Comparison of ENCODE assay signal across 1 cellular context in the genomic region with DNA sequence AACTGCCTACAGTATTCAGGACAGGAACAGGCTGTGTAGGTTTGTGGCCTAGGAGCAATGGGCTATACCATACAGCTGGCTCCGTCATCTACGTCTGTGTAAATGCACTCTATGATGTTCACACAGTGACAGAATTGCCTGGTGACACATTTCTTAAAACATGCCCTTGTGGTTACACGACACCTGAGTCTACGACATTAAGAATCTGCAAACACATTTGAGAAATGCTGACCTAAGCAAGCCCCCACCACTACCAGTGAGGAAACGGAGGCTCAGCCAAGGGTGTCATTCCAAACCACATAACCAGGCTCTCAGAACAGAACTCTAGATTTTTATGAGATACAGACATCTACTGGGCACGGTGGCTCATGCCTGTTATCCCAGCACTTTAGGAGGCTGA.
TF ChIP-seq lines count a peak whose summit lies in the region.

No MANE protein-coding gene starts in this region.

TF ChIP-seq in WTC11, 78 proteins besides CTCF, POLR2A, EP300 and RAD21 (continued from another document):
- TF ChIP-seq, protein P1, sequence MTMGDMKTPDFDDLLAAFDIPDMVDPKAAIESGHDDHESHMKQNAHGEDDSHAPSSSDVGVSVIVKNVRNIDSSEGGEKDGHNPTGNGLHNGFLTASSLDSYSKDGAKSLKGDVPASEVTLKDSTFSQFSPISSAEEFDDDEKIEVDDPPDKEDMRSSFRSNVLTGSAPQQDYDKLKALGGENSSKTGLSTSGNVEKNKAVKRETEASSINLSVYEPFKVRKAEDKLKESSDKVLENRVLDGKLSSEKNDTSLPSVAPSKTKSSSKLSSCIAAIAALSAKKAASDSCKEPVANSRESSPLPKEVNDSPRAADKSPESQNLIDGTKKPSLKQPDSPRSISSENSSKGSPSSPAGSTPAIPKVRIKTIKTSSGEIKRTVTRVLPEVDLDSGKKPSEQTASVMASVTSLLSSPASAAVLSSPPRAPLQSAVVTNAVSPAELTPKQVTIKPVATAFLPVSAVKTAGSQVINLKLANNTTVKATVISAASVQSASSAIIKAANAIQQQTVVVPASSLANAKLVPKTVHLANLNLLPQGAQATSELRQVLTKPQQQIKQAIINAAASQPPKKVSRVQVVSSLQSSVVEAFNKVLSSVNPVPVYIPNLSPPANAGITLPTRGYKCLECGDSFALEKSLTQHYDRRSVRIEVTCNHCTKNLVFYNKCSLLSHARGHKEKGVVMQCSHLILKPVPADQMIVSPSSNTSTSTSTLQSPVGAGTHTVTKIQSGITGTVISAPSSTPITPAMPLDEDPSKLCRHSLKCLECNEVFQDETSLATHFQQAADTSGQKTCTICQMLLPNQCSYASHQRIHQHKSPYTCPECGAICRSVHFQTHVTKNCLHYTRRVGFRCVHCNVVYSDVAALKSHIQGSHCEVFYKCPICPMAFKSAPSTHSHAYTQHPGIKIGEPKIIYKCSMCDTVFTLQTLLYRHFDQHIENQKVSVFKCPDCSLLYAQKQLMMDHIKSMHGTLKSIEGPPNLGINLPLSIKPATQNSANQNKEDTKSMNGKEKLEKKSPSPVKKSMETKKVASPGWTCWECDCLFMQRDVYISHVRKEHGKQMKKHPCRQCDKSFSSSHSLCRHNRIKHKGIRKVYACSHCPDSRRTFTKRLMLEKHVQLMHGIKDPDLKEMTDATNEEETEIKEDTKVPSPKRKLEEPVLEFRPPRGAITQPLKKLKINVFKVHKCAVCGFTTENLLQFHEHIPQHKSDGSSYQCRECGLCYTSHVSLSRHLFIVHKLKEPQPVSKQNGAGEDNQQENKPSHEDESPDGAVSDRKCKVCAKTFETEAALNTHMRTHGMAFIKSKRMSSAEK (CRISPR knock-in tag; IDR thresholded peaks at IDR 0.05; ENCODE audit: borderline replicate concordance): no peak
- no peak for TF ChIP-seq TCF7 (CRISPR knock-in tag; IDR thresholded peaks at IDR 0.05; ENCODE audit: low read depth)
- no peak for TF ChIP-seq USF1 (CRISPR knock-in tag; IDR thresholded peaks at IDR 0.05)
- TF ChIP-seq E2F5 (CRISPR knock-in tag; IDR thresholded peaks at IDR 0.05): no peak
- no peak for TF ChIP-seq TP53 (CRISPR knock-in tag; IDR thresholded peaks at IDR 0.05)
